Comparison of ENCODE assay signal across 8 cellular contexts in the genomic region with DNA sequence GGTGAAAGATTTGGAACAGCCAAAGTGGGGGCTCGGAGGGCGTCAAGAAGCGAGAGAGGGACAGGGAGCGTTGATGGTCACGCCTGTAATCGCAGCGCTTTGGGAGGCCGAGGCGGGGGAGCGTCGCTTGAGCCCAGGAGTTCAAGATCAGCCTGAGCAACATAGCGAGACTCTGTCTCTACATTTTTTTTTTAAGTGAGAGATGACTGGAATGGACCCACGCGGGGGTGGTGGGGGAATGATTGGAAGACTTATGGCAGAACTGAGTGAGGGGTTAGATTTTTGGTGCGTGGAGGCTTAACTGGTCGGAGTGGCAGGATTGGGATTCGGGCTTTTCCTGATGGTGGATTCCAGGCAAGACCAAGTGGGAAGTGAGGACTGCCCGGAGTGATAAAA. TPM values are rescaled to one million over a fixed set of nuclear protein-coding genes. Genes with fewer than 3 reads are reported as not detected.
DNase-seq lines count a peak whose midpoint lies in the region; ATAC-seq and TF ChIP-seq lines count a peak whose summit lies in the region.

No MANE protein-coding gene starts in this region.

- H2AFZ ChIP-seq in Loucy (ENCODE audit: low read length) = peak overlapping the region; percentile 72

- peak overlapping the region; percentile 99 for H3K4me2 ChIP-seq in Loucy (ENCODE audit: low read depth, low read length, poor library complexity, severe bottlenecking)

- no peak for ATAC-seq in HG03159 (IDR thresholded peaks at IDR 0.05; ENCODE audit: unreplicated experiment)
- ATAC-seq in GM18511 (IDR thresholded peaks at IDR 0.05; ENCODE audit: unreplicated experiment) = no peak

- H3K4me1 ChIP-seq in Loucy (ENCODE audit: insufficient read depth, low read length, poor library complexity, severe bottlenecking) (peaks cover 20% of the 10 kb centered on the region), mesodermal cell (ENCODE audit: control insufficient read depth, insufficient read depth, low read length, poor library complexity, severe bottlenecking) (peaks cover 5% of the 10 kb centered on the region)

- H3K9me3 ChIP-seq in Loucy (ENCODE audit: insufficient read depth, low read depth, low read length) (no peaks in the 10 kb centered on the region), mesodermal cell (ENCODE audit: control insufficient read depth, low read length) (no peaks in the 10 kb centered on the region)

- no peaks in the 10 kb centered on the region for H3K9me2 ChIP-seq in Loucy (replicated peaks; ENCODE audit: low read depth, low read length)

- CTCF ChIA-PET in BJ (lab: Yijun Ruan, JAX) = interaction anchor here (1.2 to 2.1 kb wide), 6 partner anchors 9 to 40 kb away, joined by 3 to 12 read pairs (median 5); a partner anchor contains a TSS

- no peak for TF ChIP-seq CTCF in BJ (IDR thresholded peaks at IDR 0.05; ENCODE audit: insufficient read depth, low read depth, low read length)
- TF ChIP-seq CTCF in Loucy (conservative IDR thresholded peaks at IDR 0.05; ENCODE audit: low read length) = no peak

- WGBS in mesodermal cell (ENCODE audit: insufficient coverage in 2 of 2), 2 experiments = 1 to 2% methylated on average over 15 of the region's 18 CpGs

- POLR2A ChIA-PET in BJ (lab: Charles Lee) = interaction anchor here (0.6 kb wide), 1 partner anchor 11 kb away, joined by 3 read pairs; no protein-coding TSS in a partner anchor

- peaks cover 49% of the 10 kb centered on the region for H3K79me2 ChIP-seq in Loucy (ENCODE audit: insufficient read depth, low read length)

- peak overlapping the region; percentile 83 for H3K9ac ChIP-seq in Loucy (ENCODE audit: low read depth, low read length, poor library complexity, severe bottlenecking)

- peaks cover 13% of the 10 kb centered on the region for H3K36me3 ChIP-seq in BJ (ENCODE audit: control insufficient read depth, insufficient read depth, low read length)
- H3K36me3 ChIP-seq in Loucy (ENCODE audit: insufficient read depth, low read length) = peaks cover 10% of the 10 kb centered on the region; the same call in 1 of the 2 replicates
- H3K36me3 ChIP-seq in mesodermal cell (ENCODE audit: control insufficient read depth, insufficient read depth, low read length) = peaks cover 36% of the 10 kb centered on the region

- H3K27me3 ChIP-seq in BJ (ENCODE audit: control insufficient read depth, insufficient read depth, low read length) (no peaks in the 10 kb centered on the region), Loucy (ENCODE audit: insufficient read depth, low read length, poor library complexity, severe bottlenecking) (no peaks in the 10 kb centered on the region)

- H4K20me1 ChIP-seq in Loucy (ENCODE audit: insufficient read depth, low read length, poor library complexity, severe bottlenecking) = peaks cover 21% of the 10 kb centered on the region

- H3K4me3 ChIP-seq in BJ (ENCODE audit: low read depth, low read length) (peak overlapping the region; percentile 75), Loucy (ENCODE audit: low read length, poor library complexity, severe bottlenecking) (peak overlapping the region; percentile 80), mesodermal cell (ENCODE audit: extremely low read depth, insufficient read depth, low read length, poor library complexity, severe bottlenecking) (peak overlapping the region; percentile 93)

- DNase-seq in BJ (ENCODE audit: low read depth) (no peak), cortex of kidney (lab: John Stamatoyannopoulos, UW) (no peak), HuH-7 (ENCODE audit: low spot score) (no peak)

- H3F3A ChIP-seq in Loucy (ENCODE audit: low read depth) = no peaks in the 10 kb centered on the region

- H3K27ac ChIP-seq in cingulate gyrus (ENCODE audit: low read depth, low read length) (peak overlapping the region; percentile 91), mesodermal cell (ENCODE audit: low read depth, low read length, severe bottlenecking) (peak overlapping the region; percentile 87)

RNA-seq across cellular contexts. Expression of a gene that starts 0.7 kb away (rescaled TPM):
- polyA plus RNA-seq in BJ (2011; rRNA removed) = 583 and 662 TPM in 2 replicates
- polyA minus RNA-seq in BJ (2011; rRNA and poly(A)+ RNA removed) = 169 and 320 TPM in 2 replicates
- 304 TPM for polyA plus RNA-seq in mesodermal cell (2013, experiment 1 of 2)
- 265 TPM for polyA plus RNA-seq in mesodermal cell (2013, experiment 2 of 2)

RNA-seq across cellular contexts. Expression of a gene that starts 12.7 kb away (rescaled TPM):
- polyA plus RNA-seq in BJ (2011; rRNA removed) = 0.44 and 0.64 TPM in 2 replicates
- polyA minus RNA-seq in BJ (2011; rRNA and poly(A)+ RNA removed) = not detected in 2 replicates
- 1.1 TPM for polyA plus RNA-seq in mesodermal cell (2013, experiment 1 of 2)
- polyA plus RNA-seq in mesodermal cell (2013, experiment 2 of 2) = 3.5 TPM

RNA-seq across cellular contexts. Expression of a gene that starts 13.4 kb away (rescaled TPM):
- polyA plus RNA-seq in BJ (2011; rRNA removed) = 4.2 and 5.9 TPM in 2 replicates
- 4.2 and 6.9 TPM in 2 replicates for polyA minus RNA-seq in BJ (2011; rRNA and poly(A)+ RNA removed)
- polyA plus RNA-seq in mesodermal cell (2013, experiment 1 of 2) = 11.1 TPM
- 7.9 TPM for polyA plus RNA-seq in mesodermal cell (2013, experiment 2 of 2)

RNA-seq across cellular contexts. Expression of a gene that starts 27.8 kb away (rescaled TPM):
- 9.9 and 12.2 TPM in 2 replicates for polyA plus RNA-seq in BJ (2011; rRNA removed)
- polyA minus RNA-seq in BJ (2011; rRNA and poly(A)+ RNA removed) = 4.9 and 7.1 TPM in 2 replicates
- polyA plus RNA-seq in mesodermal cell (2013, experiment 1 of 2) = 9.7 TPM
- polyA plus RNA-seq in mesodermal cell (2013, experiment 2 of 2) = 4.5 TPM

RNA-seq across cellular contexts. Expression of a gene that starts 39.5 kb away (rescaled TPM):
- 0.22 and 0.26 TPM in 2 replicates for polyA plus RNA-seq in BJ (2011; rRNA removed)
- polyA minus RNA-seq in BJ (2011; rRNA and poly(A)+ RNA removed) = 0.38 and 1.9 TPM in 2 replicates
- 1.8 TPM for polyA plus RNA-seq in mesodermal cell (2013, experiment 1 of 2)
- 0.96 TPM for polyA plus RNA-seq in mesodermal cell (2013, experiment 2 of 2)
